In the genomic region with DNA sequence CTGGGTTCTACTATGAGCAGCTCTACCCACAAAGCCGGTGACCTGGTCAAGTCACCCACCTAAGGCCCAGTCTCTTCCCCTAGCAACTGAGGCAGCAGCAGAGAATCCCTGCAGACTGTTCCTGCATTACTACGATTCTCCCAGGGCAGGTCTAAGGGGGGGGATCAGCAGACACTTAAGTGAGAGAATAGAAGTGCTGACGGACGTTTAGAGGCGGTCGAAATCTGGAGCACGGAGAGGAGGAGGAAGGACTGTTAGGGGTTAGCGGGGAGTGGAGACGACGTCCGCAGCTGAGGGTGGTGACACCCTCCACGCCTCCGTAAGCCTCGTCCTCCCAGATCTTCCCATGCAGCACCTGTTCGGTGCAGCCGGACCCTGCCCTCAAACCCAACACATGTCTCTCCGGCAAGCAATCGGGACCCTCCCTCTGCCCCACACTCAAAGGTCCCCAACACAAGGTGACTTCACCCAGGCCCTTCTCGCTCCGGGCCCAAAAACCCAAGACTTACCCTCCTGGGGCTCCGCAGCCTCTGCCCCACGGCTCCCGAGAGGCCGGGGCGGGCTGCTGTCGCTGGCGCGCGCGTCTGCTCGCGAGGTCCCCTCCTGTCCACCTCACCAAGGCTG, we compare ENCODE assay signal across 1 cellular context.
TF ChIP-seq lines count a peak whose summit lies in the region.
"Not testable (repeated sequence)": the region's sequence is repeated elsewhere in the genome, so short reads cannot be mapped to it uniquely, and the experiment has no call there.

No MANE protein-coding gene starts in this region.

TF ChIP-seq in K562, 482 proteins besides CTCF, POLR2A, EP300 and RAD21:
- TF ChIP-seq, protein P1, sequence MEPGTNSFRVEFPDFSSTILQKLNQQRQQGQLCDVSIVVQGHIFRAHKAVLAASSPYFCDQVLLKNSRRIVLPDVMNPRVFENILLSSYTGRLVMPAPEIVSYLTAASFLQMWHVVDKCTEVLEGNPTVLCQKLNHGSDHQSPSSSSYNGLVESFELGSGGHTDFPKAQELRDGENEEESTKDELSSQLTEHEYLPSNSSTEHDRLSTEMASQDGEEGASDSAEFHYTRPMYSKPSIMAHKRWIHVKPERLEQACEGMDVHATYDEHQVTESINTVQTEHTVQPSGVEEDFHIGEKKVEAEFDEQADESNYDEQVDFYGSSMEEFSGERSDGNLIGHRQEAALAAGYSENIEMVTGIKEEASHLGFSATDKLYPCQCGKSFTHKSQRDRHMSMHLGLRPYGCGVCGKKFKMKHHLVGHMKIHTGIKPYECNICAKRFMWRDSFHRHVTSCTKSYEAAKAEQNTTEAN (CRISPR knock-in tag; IDR thresholded peaks at IDR 0.05) = 0 out of 2 replicates have a peak, but pooled peaks have one; percentile 8
- TF ChIP-seq RBBP5 (IDR thresholded peaks at IDR 0.05; ENCODE audit: borderline replicate concordance, insufficient read depth, low read length, poor library complexity, severe bottlenecking) (peak; percentile 36), MTA3 (IDR thresholded peaks at IDR 0.05; ENCODE audit: borderline replicate concordance) (0 out of 2 replicates have a peak, but pooled peaks have one; percentile 1), ZC3H8 (IDR thresholded peaks at IDR 0.05) (0 out of 2 replicates have a peak, but pooled peaks have one; percentile 22), ZNF263 (CRISPR knock-in tag; IDR thresholded peaks at IDR 0.05; ENCODE audit: borderline replicate concordance) (peak; percentile 88), NONO (IDR thresholded peaks at IDR 0.05; ENCODE audit: low read depth in 2 of 2, low read length in 1 of 2) (0 out of 4 replicates have a peak, but pooled peaks of 1 of the 2 experiments have one; percentile 34)
- TF ChIP-seq, protein P2, sequence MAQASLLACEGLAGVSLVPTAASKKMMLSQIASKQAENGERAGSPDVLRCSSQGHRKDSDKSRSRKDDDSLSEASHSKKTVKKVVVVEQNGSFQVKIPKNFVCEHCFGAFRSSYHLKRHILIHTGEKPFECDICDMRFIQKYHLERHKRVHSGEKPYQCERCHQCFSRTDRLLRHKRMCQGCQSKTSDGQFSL (CRISPR knock-in tag; IDR thresholded peaks at IDR 0.05) = peak; percentile 31; the same call in 1 of the 2 replicates
- TF ChIP-seq, protein P2 (tag; IDR thresholded peaks at IDR 0.05) = not testable (repeated sequence)
